ENCODE assay signal across 21 cellular contexts in the genomic region with DNA sequence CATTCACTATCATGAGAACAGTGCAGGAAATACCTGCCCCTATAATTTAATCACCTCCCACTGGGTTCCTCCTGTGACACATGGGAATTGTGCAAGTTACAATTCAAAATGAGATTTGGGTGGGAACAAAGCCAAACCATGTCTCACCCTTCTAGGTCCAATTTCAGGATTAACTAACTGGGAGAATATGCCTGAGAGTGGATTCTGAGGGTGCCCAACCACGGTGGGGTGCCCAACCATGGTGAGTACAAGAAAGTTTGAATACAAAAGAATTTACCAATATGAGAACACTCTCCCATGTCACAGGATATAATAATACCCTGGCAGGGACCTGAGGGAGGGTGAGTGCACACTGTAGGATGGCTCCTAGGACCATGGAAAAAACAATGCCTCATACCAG. TPM values are rescaled to one million over a fixed set of nuclear protein-coding genes. Genes with fewer than 3 reads are reported as not detected.
"Had no signal": no experiment of that assay in that cellular context is flagged by ENCODE, and none has a peak within 500 bp of the region (broad histone marks: within the 10 kb centered on the region; RNA-seq: fewer than 3 reads in every experiment).

No MANE protein-coding gene starts in this region.

- H3K9me3 ChIP-seq: adrenal gland, left lung, prostate gland, transverse colon had no signal

- H3K4me3 Mint-ChIP-seq: activated CD4-positive, alpha-beta T cell treated with anti-CD3 and anti-CD28 coated beads, Interleukin-2, amount 10 ng/mL, durations not matched to agents 7 days and 5 days; central memory CD8-positive, alpha-beta T cell; nephron progenitor cell; T-helper 1 cell treated with Interleukin-12 subunit alpha and Interleukin-12 subunit beta and Interleukin-4 antibody, amounts not matched to agents 30 μg/mL and 1 μg/mL, for 36 hours; WTC11 had no signal

- H3K27ac ChIP-seq: adrenal gland, left lung, prostate gland, transverse colon had no signal

- H3K27me3 Mint-ChIP-seq: activated CD4-positive, alpha-beta T cell treated with anti-CD3 and anti-CD28 coated beads, Interleukin-2, amount 10 ng/mL, durations not matched to agents 7 days and 5 days had no signal

- H3K36me3 Mint-ChIP-seq: WTC11 had no signal

- H3K4me1 ChIP-seq: adrenal gland, left lung, prostate gland had no signal

- DNase-seq: activated CD4-positive, alpha-beta T cell treated with anti-CD3 and anti-CD28 coated beads, Interleukin-2, amount 10 ng/mL, durations not matched to agents 7 days and 5 days; activated naive CD4-positive, alpha-beta T cell treated with anti-CD3 and anti-CD28 coated beads, Interleukin-2, amount 50 U/mL, for 16 hours; activated T-cell treated with anti-CD3 and anti-CD28 coated beads for 4 hours; adrenal gland; cortex of kidney; effector CD8-positive, alpha-beta T cell; islet precursor cell; left lung; mesenchymal stem cell; nephron progenitor cell; stimulated activated CD4-positive, alpha-beta T cell treated with anti-CD3 and anti-CD28 coated beads, Interleukin-2, amount 100 ng/mL, for 24 hours; stimulated activated naive CD4-positive, alpha-beta T cell; substantia nigra; transverse colon had no signal

- H3K9me3 Mint-ChIP-seq: activated CD4-positive, alpha-beta T cell treated with anti-CD3 and anti-CD28 coated beads, Interleukin-2, amount 10 ng/mL, durations not matched to agents 7 days and 5 days; activated T-helper 2 cell treated with anti-CD3 and anti-CD28 coated beads, Interferon-gamma antibody, Interleukin-2, Interleukin-4, amounts not matched to agents 10 μg/mL and 5 μg/mL and 100 μg/mL, durations not matched to agents 14 hours and 24 hours and 36 hours; central memory CD8-positive, alpha-beta T cell; nephron progenitor cell; T-helper 1 cell treated with Interleukin-12 subunit alpha and Interleukin-12 subunit beta and Interleukin-4 antibody, amounts not matched to agents 30 μg/mL and 1 μg/mL, for 36 hours; WTC11 had no signal

- H3K4me1 Mint-ChIP-seq: activated CD4-positive, alpha-beta T cell treated with anti-CD3 and anti-CD28 coated beads, Interleukin-2, amount 10 ng/mL, durations not matched to agents 7 days and 5 days; central memory CD8-positive, alpha-beta T cell; nephron progenitor cell; WTC11 had no signal

- H3K27ac Mint-ChIP-seq: activated CD4-positive, alpha-beta T cell treated with anti-CD3 and anti-CD28 coated beads, Interleukin-2, amount 10 ng/mL, durations not matched to agents 7 days and 5 days; activated T-helper 2 cell treated with anti-CD3 and anti-CD28 coated beads, Interferon-gamma antibody, Interleukin-2, Interleukin-4, amounts not matched to agents 10 μg/mL and 5 μg/mL and 100 μg/mL, durations not matched to agents 14 hours and 24 hours and 36 hours; T-helper 1 cell treated with Interleukin-12 subunit alpha and Interleukin-12 subunit beta and Interleukin-4 antibody, amounts not matched to agents 30 μg/mL and 1 μg/mL, for 36 hours; WTC11 had no signal

- H3K27me3 ChIP-seq: adrenal gland, left lung, transverse colon had no signal

RNA-seq across cellular contexts. Expression of gene GDA, which starts 17.2 kb away (rescaled TPM):
- total RNA-seq: activated CD4-positive, alpha-beta T cell treated with anti-CD3 and anti-CD28 coated beads, Interleukin-2, amount 10 ng/mL, durations not matched to agents 7 days and 5 days; activated CD8-positive, alpha-beta memory T cell treated with anti-CD3 and anti-CD28 coated beads for 36 hours; omental fat pad had no signal
